In the genomic region with DNA sequence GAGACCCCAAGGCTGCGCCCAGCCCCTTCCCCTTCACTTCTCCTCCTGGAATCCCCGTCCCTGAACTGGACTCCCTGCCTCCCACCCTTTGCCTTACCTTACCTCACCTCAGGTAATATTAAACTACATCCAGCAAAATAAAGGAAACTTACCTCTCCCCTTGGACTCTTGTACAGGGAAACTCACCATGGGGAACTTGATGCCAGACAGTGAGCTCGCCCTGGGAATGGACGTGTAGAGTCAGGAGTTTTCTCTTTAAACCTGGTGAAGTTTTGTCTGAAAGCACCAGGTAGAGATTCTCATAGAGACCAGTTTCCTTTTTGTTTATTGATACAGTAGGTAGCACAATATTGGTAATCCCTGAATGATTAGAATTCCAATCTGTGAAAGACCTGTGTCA, we compare ENCODE assay signal across 8 cellular contexts. TPM values are rescaled to one million over a fixed set of nuclear protein-coding genes. Genes with fewer than 3 reads are reported as not detected.
A peak's percentile ranks its signal among the peaks of the same experiment; 100 is the strongest.
DNase-seq lines count a peak whose midpoint lies in the region; ATAC-seq and TF ChIP-seq lines count a peak whose summit lies in the region.

No MANE protein-coding gene starts in this region.

- H3K4me3 Mint-ChIP-seq in MCF 10A (ENCODE audit: unreplicated experiment) = peak overlapping the region; percentile 87

- H3K27me3 ChIP-seq in right lobe of liver (no peaks in the 10 kb centered on the region), upper lobe of left lung (no peaks in the 10 kb centered on the region), SJCRH30 (no peaks in the 10 kb centered on the region)

- POLR2A ChIA-PET in MCF 10A (lab: Yijun Ruan, JAX) = interaction anchor here (0.6 to 0.8 kb wide), 4 partner anchors 19 to 1068 kb away, joined by 3 to 4 read pairs (median 3); a partner anchor contains a TSS

- H3K4me1 ChIP-seq in right lobe of liver (no peaks in the 10 kb centered on the region), upper lobe of left lung (peaks cover 0 to 20% (median 9%) of the 10 kb centered on the region in 4 donors), SJCRH30 (no peaks in the 10 kb centered on the region)

- no peak for TF ChIP-seq EP300 in upper lobe of left lung (IDR thresholded peaks at IDR 0.05)

- BruUV-seq in MCF 10A (replicated peaks; lab: Mats Ljungman, UMichigan) = TSS peak; percentile 33

- peaks cover 14% of the 10 kb centered on the region for H3K4me1 Mint-ChIP-seq in MCF 10A (ENCODE audit: insufficient read depth, unreplicated experiment)

- H3K27ac ChIP-seq in right lobe of liver (peak overlapping the region; percentile 68 to 98 (median 97)), upper lobe of left lung (peak overlapping the region; percentile 91 to 100 (median 98)), SJCRH30 (no peak overlapping the region)

- H3K9me3 ChIP-seq in right lobe of liver (no peaks in the 10 kb centered on the region), upper lobe of left lung (no peaks in the 10 kb centered on the region), SJCRH30 (replicated peaks) (no peaks in the 10 kb centered on the region)

- TF ChIP-seq CTCF in MCF 10A (IDR thresholded peaks at IDR 0.05; ENCODE audit: unreplicated experiment) (no peak), right lobe of liver (IDR thresholded peaks at IDR 0.05) (no peak), upper lobe of left lung (IDR thresholded peaks at IDR 0.05) (no peak)

- WGBS in right lobe of liver (ENCODE audit: insufficient coverage, low coverage, low lambda C conversion rate, missing lambda C conversion rate) = 0% methylated on average over 4 of the region's 4 CpGs
- 3 to 14% methylated on average over 4 of the region's 4 CpGs for WGBS in upper lobe of left lung, 2 donors

- CTCF ChIA-PET in MCF 10A (lab: Yijun Ruan, JAX) = no interaction called here

- DNase-seq in Daoy (ENCODE audit: low read depth) (peak; percentile 23), HT-29 (ENCODE audit: low spot score) (peak; percentile 4), MCF 10A (ENCODE audit: unreplicated experiment) (peak; percentile 18), right lobe of liver (no peak), upper lobe of left lung (peak in 1 of 2 donors; percentile 26), SJCRH30 (no peak), NCI-H128 (lab: John Stamatoyannopoulos, UW; ENCODE audit: unreplicated experiment) (no peak)

- H3K36me3 Mint-ChIP-seq in MCF 10A (ENCODE audit: insufficient read depth, unreplicated experiment) = peaks cover 28% of the 10 kb centered on the region

- peaks cover 40% of the 10 kb centered on the region for H3K27me3 Mint-ChIP-seq in MCF 10A (ENCODE audit: insufficient read depth, unreplicated experiment)

- H3K36me3 ChIP-seq in right lobe of liver = peaks cover 0 to 3% (median 0%) of the 10 kb centered on the region in 4 donors
- H3K36me3 ChIP-seq in upper lobe of left lung = peaks cover 0 to 33% (median 8%) of the 10 kb centered on the region in 4 donors
- no peaks in the 10 kb centered on the region for H3K36me3 ChIP-seq in SJCRH30

- no peaks in the 10 kb centered on the region for H3K9me3 Mint-ChIP-seq in MCF 10A (ENCODE audit: unreplicated experiment)

- TF ChIP-seq POLR2A in right lobe of liver (IDR thresholded peaks at IDR 0.05) (no peak), upper lobe of left lung (IDR thresholded peaks at IDR 0.05) (no peak)

- intact Hi-C loops in MCF 10A (cut with micrococcal nuclease) (loop anchor here (2.0 kb wide), 2 partner anchors 70 to 84 kb away; a partner anchor contains a TSS), right lobe of liver (cut with DNase I) (no loop called here)

- H3K4me3 ChIP-seq in right lobe of liver (peak overlapping the region; percentile 53 to 75 (median 69)), upper lobe of left lung (peak overlapping the region in 3 of 4 donors; percentile 48 to 72 (median 70)), SJCRH30 (no peak overlapping the region)

- ATAC-seq in right lobe of liver (peak; percentile 17 to 36 (median 24)), upper lobe of left lung (ENCODE audit: low FRiP score in 2 of 2) (peak in 1 of 2 donors; percentile 17), HG03139 (IDR thresholded peaks at IDR 0.05; ENCODE audit: unreplicated experiment) (no peak)

- peak overlapping the region; percentile 97 for H3K27ac Mint-ChIP-seq in MCF 10A (ENCODE audit: low read depth, unreplicated experiment)

RNA-seq across cellular contexts. Expression of a gene that starts 0.5 kb away (rescaled TPM):
- total RNA-seq in Daoy (2014; rRNA removed; shearing (Covaris generic)) = 431 and 475 TPM in 2 replicates
- total RNA-seq in HT-29 (2014; rRNA removed; shearing (Covaris generic)) = 110 and 133 TPM in 2 replicates
- total RNA-seq in MCF 10A (2022) (151 and 228 TPM in 2 replicates), right lobe of liver (100 to 1,000 TPM; 245 to 565 (median 439) TPM), upper lobe of left lung (1,000 to 10,000 TPM in 3 of 6 donors, 100 to 1,000 TPM in 3; 752 to 1,434 (median 1,132) TPM)
- 0.73 TPM in 1 of 2 replicates, not detected in the other for total RNA-seq in SJCRH30 (2014; rRNA removed; shearing (Covaris generic))

Comparison
In these comparisons a context has a peak if more than half of its experiments do, and no peak if none do; other contexts are left out.
1. DNase-seq: peak in Daoy (single experiment), HT-29 (single experiment) and MCF 10A (single experiment); none in right lobe of liver (0 of 3), SJCRH30 (0 of 2) and NCI-H128 (single experiment).
2. RNA of a gene that starts 0.5 kb away (total RNA-seq): 752 to 1,434 TPM in upper lobe of left lung, 245 to 565 TPM in right lobe of liver, 431 to 475 TPM in Daoy, 151 to 228 TPM in MCF 10A and 110 to 133 TPM in HT-29; 0.73 TPM in SJCRH30; every median in the first group is over 10 times any median in the second.